Comparison of ENCODE assay signal across 31 cellular contexts in genomic region chr11:130308925-130309324, GRCh38. TPM values are rescaled to one million over a fixed set of nuclear protein-coding genes. Genes with fewer than 3 reads are reported as not detected.
DNase-seq lines count a peak whose midpoint lies in the region; ATAC-seq and TF ChIP-seq lines count a peak whose summit lies in the region.
"Had no signal": no experiment of that assay in that cellular context is flagged by ENCODE, and none has a peak within 500 bp of the region (broad histone marks: within the 10 kb centered on the region; RNA-seq: fewer than 3 reads in every experiment).

No MANE protein-coding gene starts in this region.

- peaks cover 8% of the 10 kb centered on the region; the same call in 1 of the 2 replicates for H4K20me1 ChIP-seq in IMR-90 (ENCODE audit: insufficient read depth, low read length)
- H4K20me1 ChIP-seq in hepatocyte (ENCODE audit: insufficient read depth, poor library complexity, severe bottlenecking), result peaks cover 37% of the 10 kb centered on the region

- H3K9me3 Mint-ChIP-seq in CD8-positive, alpha-beta T cell, result peaks cover 8% of the 10 kb centered on the region

- H3K56ac ChIP-seq in IMR-90 (ENCODE audit: extremely low read depth, insufficient read depth, low read length), result no peak overlapping the region

- H2AFZ ChIP-seq in IMR-90 (replicated peaks; ENCODE audit: low read length, poor library complexity) (no peak overlapping the region), hepatocyte (no peak overlapping the region)

- intact Hi-C loops in CD8-positive, alpha-beta T cell (cut with DNase I, micrococcal nuclease), result no loop called here
- intact Hi-C loops in IMR-90 (cut with micrococcal nuclease), result no loop called here

- H3K36me3 Mint-ChIP-seq in CD8-positive, alpha-beta T cell, result peaks cover 26% of the 10 kb centered on the region

- no peaks in the 10 kb centered on the region for H3K27me3 Mint-ChIP-seq in CD8-positive, alpha-beta T cell (ENCODE audit: low read depth)

- 88% methylated on average over 2 of the region's 2 CpGs; no CpG with 5 or more reads in 1 of the 2 experiments for WGBS in IMR-90 (ENCODE audit: extremely low coverage in 2 of 2, insufficient read length in 1 of 2), 2 experiments
- 85% methylated on average over 2 of the region's 2 CpGs for WGBS in hepatocyte (ENCODE audit: low lambda C conversion rate, missing lambda C conversion rate)

- H4K5ac ChIP-seq in IMR-90 (ENCODE audit: low read depth, low read length), result no peak overlapping the region

- H3K9ac ChIP-seq in IMR-90 (ENCODE audit: low read depth, low read length), result no peak overlapping the region
- H3K9ac ChIP-seq: KMS-11, SK-N-SH had no signal

- no peaks in the 10 kb centered on the region for H3K36me3 ChIP-seq in CD8-positive, alpha-beta T cell (ENCODE audit: insufficient read depth, low read length)
- H3K36me3 ChIP-seq in IMR-90 (ENCODE audit: control insufficient read depth, insufficient read depth, low read length) (0 out of 2 replicates have a peak, but pooled peaks cover 1% of the 10 kb centered on the region), hepatocyte (replicated peaks; ENCODE audit: insufficient read depth, low read depth) (no peaks in the 10 kb centered on the region)
- H3K36me3 ChIP-seq: BE2C, gastrocnemius medialis, ovary had no signal

- in situ Hi-C loops in IMR-90 (cut with MboI; ENCODE audit: low sequenced_read_pairs), result no loop called here

- TF ChIP-seq POLR2A in IMR-90 (IDR thresholded peaks at IDR 0.05; ENCODE audit: low read depth, low read length), result no peak

- no peak overlapping the region for H3K18ac ChIP-seq in IMR-90 (ENCODE audit: low read depth, low read length)

- no peak overlapping the region for H3K23ac ChIP-seq in IMR-90 (ENCODE audit: low read depth, low read length)

- no peak overlapping the region for H4K8ac ChIP-seq in IMR-90 (ENCODE audit: low read depth in 2 of 2, low read length in 2 of 2)

- H3K27ac Mint-ChIP-seq in CD8-positive, alpha-beta T cell, result peak overlapping the region; percentile 7
- H3K27ac Mint-ChIP-seq: nephron progenitor cell; T-helper 1 cell treated with Interleukin-12 subunit alpha and Interleukin-12 subunit beta and Interleukin-4 antibody, amounts not matched to agents 30 μg/mL and 1 μg/mL, for 36 hours had no signal

- POLR2A ChIA-PET in CD8-positive, alpha-beta T cell (lab: Charles Lee), result no interaction called here
- POLR2A ChIA-PET in IMR-90 (lab: Charles Lee; ENCODE audit: unreplicated experiment), result no interaction called here

- no peaks in the 10 kb centered on the region for H3K27me3 ChIP-seq in CD8-positive, alpha-beta T cell (ENCODE audit: insufficient read depth, low read length)
- H3K27me3 ChIP-seq in IMR-90 (ENCODE audit: control insufficient read depth, insufficient read depth, low read length) (no peaks in the 10 kb centered on the region), hepatocyte (no peaks in the 10 kb centered on the region)
- H3K27me3 ChIP-seq: BE2C, gastrocnemius medialis, ovary had no signal

- no peak for TF ChIP-seq CTCF in CD8-positive, alpha-beta T cell (IDR thresholded peaks at IDR 0.05)
- TF ChIP-seq CTCF in IMR-90 (conservative IDR thresholded peaks at IDR 0.05; ENCODE audit: low read depth, low read length) (no peak), choroid plexus epithelial cell (conservative IDR thresholded peaks at IDR 0.05; ENCODE audit: low read depth, low read length) (no peak), hepatocyte (IDR thresholded peaks at IDR 0.05; ENCODE audit: poor library complexity) (no peak)

- H2BK5ac ChIP-seq in IMR-90 (ENCODE audit: low read depth, low read length, poor library complexity, severe bottlenecking), result no peak overlapping the region

- no peak overlapping the region for H3K4ac ChIP-seq in IMR-90 (ENCODE audit: low read depth, low read length)

- CTCF ChIA-PET in CD8-positive, alpha-beta T cell (lab: Charles Lee), result no interaction called here
- CTCF ChIA-PET in IMR-90 (lab: Yijun Ruan, JAX), result no interaction called here

- H3K9me3 ChIP-seq in CD8-positive, alpha-beta T cell (ENCODE audit: low read length), result no peaks in the 10 kb centered on the region
- H3K9me3 ChIP-seq in IMR-90 (ENCODE audit: control insufficient read depth, insufficient read depth, low read length) (no peaks in the 10 kb centered on the region), hepatocyte (ENCODE audit: low read depth) (no peaks in the 10 kb centered on the region)
- H3K9me3 ChIP-seq: BE2C, gastrocnemius medialis, ovary had no signal

- no peak overlapping the region for H3K14ac ChIP-seq in IMR-90 (replicated peaks; ENCODE audit: low read depth, low read length)

- peaks cover 20 to 28% of the 10 kb centered on the region in 2 experiments for H3K79me1 ChIP-seq in IMR-90 (ENCODE audit: low read depth in 1 of 2, low read length in 2 of 2)

- dilution Hi-C loops in IMR-90 (cut with HindIII; ENCODE audit: low sequenced_read_pairs, unreplicated experiment), result no loop called here

- H3K4me3 Mint-ChIP-seq in CD8-positive, alpha-beta T cell, result no peak overlapping the region
- H3K4me3 Mint-ChIP-seq: nephron progenitor cell; T-helper 1 cell treated with Interleukin-12 subunit alpha and Interleukin-12 subunit beta and Interleukin-4 antibody, amounts not matched to agents 30 μg/mL and 1 μg/mL, for 36 hours had no signal

- no peak overlapping the region for H2BK15ac ChIP-seq in IMR-90 (ENCODE audit: low read depth, low read length)

- peaks cover 96% of the 10 kb centered on the region for H3K79me2 ChIP-seq in hepatocyte

- H3K4me1 Mint-ChIP-seq in CD8-positive, alpha-beta T cell (ENCODE audit: low read depth), result peaks cover 71% of the 10 kb centered on the region

- H2AK5ac ChIP-seq in IMR-90 (ENCODE audit: low read depth, low read length), result no peak overlapping the region

- no peak overlapping the region for H3K4me3 ChIP-seq in CD8-positive, alpha-beta T cell (ENCODE audit: low read depth, low read length)
- H3K4me3 ChIP-seq in IMR-90 (ENCODE audit: insufficient read depth, low read depth, low read length) (no peak overlapping the region), choroid plexus epithelial cell (ENCODE audit: low read depth, low read length) (no peak overlapping the region), hepatocyte (no peak overlapping the region)
- H3K4me3 ChIP-seq: gastrocnemius medialis, ovary, smooth muscle cell had no signal

- no peak for TF ChIP-seq RAD21 in IMR-90 (IDR thresholded peaks at IDR 0.05; ENCODE audit: low read length)

- H2BK20ac ChIP-seq in IMR-90 (ENCODE audit: low read depth, low read length), result no peak overlapping the region

- H3K27ac ChIP-seq in CD8-positive, alpha-beta T cell (ENCODE audit: low read depth, low read length), result no peak overlapping the region
- H3K27ac ChIP-seq in IMR-90 (ENCODE audit: insufficient read depth, low read length) (no peak overlapping the region), hepatocyte (peak overlapping the region; percentile 5)
- H3K27ac ChIP-seq: gastrocnemius medialis, KMS-11, ovary had no signal

- H2BK120ac ChIP-seq in IMR-90 (ENCODE audit: low read depth, low read length), result no peak overlapping the region

- DNase-seq in CD8-positive, alpha-beta T cell, result no peak
- DNase-seq in IMR-90 (peak; percentile 2), choroid plexus epithelial cell (ENCODE audit: low read depth) (peak; percentile 49), hepatocyte (ENCODE audit: low spot score) (peak; percentile 37), NCI-H510A (lab: John Stamatoyannopoulos, UW) (no peak), amniotic stem cell (lab: John Stamatoyannopoulos, UW) (no peak)
- DNase-seq in stimulated activated naive CD4-positive, alpha-beta T cell treated with Interleukin-2 at 50 U/mL for 16 hours (lab: John Stamatoyannopoulos, UW), result no peak
- DNase-seq: ACHN; activated CD4-positive, CD25-positive, alpha-beta regulatory T cell treated with anti-CD3 and anti-CD28 coated beads, Interleukin-2, amount 50 U/mL, for 72 hours; activated gamma-delta T cell treated with Interleukin-2 at 50 U/mL for 16 hours; activated T-cell treated with anti-CD3 and anti-CD28 coated beads, Interleukin-2, amount 50 U/mL, for 1 hour; BE2C; effector CD8-positive, alpha-beta T cell; gastrocnemius medialis; H7; hypothalamus; NCI-H1417; NCI-H2029 treated with DMSO at 0.1 percent for 48 hours; NCI-H345; NCI-H748 treated with DMSO at 0.1 percent for 48 hours; nephron progenitor cell; ovary; retina; RPMI8226; SK-N-SH; stimulated activated CD4-positive, alpha-beta T cell treated with anti-CD3 and anti-CD28 coated beads, Interleukin-1b, Interleukin-23, amount 100 ng/mL, for 48 hours had no signal

- BruUV-seq in IMR-90 (replicated peaks; lab: Mats Ljungman, UMichigan), result no TSS peak

- no peaks in the 10 kb centered on the region for H3K9me2 ChIP-seq in hepatocyte (replicated peaks; ENCODE audit: insufficient read depth)
- H3K9me2 ChIP-seq: SK-N-SH had no signal

- no peak overlapping the region for H4K91ac ChIP-seq in IMR-90 (ENCODE audit: insufficient read depth, low read depth, low read length)

- H3K4me1 ChIP-seq in CD8-positive, alpha-beta T cell (ENCODE audit: insufficient read depth, low read length), result peaks cover 20% of the 10 kb centered on the region
- H3K4me1 ChIP-seq in IMR-90 (ENCODE audit: control insufficient read depth, insufficient read depth, low read length) (no peaks in the 10 kb centered on the region), hepatocyte (ENCODE audit: insufficient read depth) (peaks cover 17% of the 10 kb centered on the region)
- H3K4me1 ChIP-seq: BE2C had no signal

- 0 out of 2 replicates have a peak, but pooled peaks cover 2% of the 10 kb centered on the region for H3K9me1 ChIP-seq in IMR-90 (ENCODE audit: insufficient read depth, low read length)

- no peak overlapping the region for H2AK9ac ChIP-seq in IMR-90 (replicated peaks; ENCODE audit: low read depth, low read length, poor library complexity)

- no peak overlapping the region for H3K4me2 ChIP-seq in IMR-90 (ENCODE audit: low read depth, low read length)
- no peak overlapping the region for H3K4me2 ChIP-seq in hepatocyte
- H3K4me2 ChIP-seq: KMS-11, SK-N-SH, smooth muscle cell had no signal

- no peak for ATAC-seq in CD8-positive, alpha-beta T cell
- ATAC-seq in IMR-90 (ENCODE audit: low read depth) (no peak), HG03280 (IDR thresholded peaks at IDR 0.05; ENCODE audit: unreplicated experiment) (no peak)
- ATAC-seq: esophagus mucosa, gastrocnemius medialis had no signal

TF ChIP-seq in IMR-90, 13 proteins besides CTCF, POLR2A, EP300 and RAD21 (continues in another document):
- TF ChIP-seq SMC3 (IDR thresholded peaks at IDR 0.05; ENCODE audit: low read depth, low read length) (no peak), MAFK (IDR thresholded peaks at IDR 0.05; ENCODE audit: low read depth, low read length) (no peak), RCOR1 (IDR thresholded peaks at IDR 0.05; ENCODE audit: insufficient replicate concordance, low read length) (no peak)

RNA-seq across cellular contexts. Expression of gene ZBTB44, which starts 5.8 kb away (rescaled TPM):
- total RNA-seq in CD8-positive, alpha-beta T cell, result 10 to 100 TPM; 31.8 to 35.0 TPM
- 19.4 and 23.3 TPM in 2 replicates for total RNA-seq in IMR-90 (2012; rRNA removed)
- polyA plus RNA-seq in IMR-90 (2012; rRNA removed), result 5.2 and 6.9 TPM in 2 replicates
- polyA plus RNA-seq in IMR-90 (2012; cell fraction: cytosol; rRNA removed), result 1.7 and 2.8 TPM in 2 replicates
- polyA plus RNA-seq in IMR-90 (2012; cell fraction: nucleus; rRNA removed; ENCODE audit: low replicate concordance), result 3.2 and 24.8 TPM in 2 replicates
- 43.0 and 53.8 TPM in 2 replicates for total RNA-seq in hepatocyte
- polyA plus RNA-seq in hepatocyte, result 7.3 and 7.8 TPM in 2 replicates

Comparison
In these comparisons a context has a peak if more than half of its experiments do, and no peak if none do; other contexts are left out.
1. DNase-seq: peak in IMR-90 (single experiment), choroid plexus epithelial cell (single experiment) and hepatocyte (single experiment); none in CD8-positive, alpha-beta T cell (0 of 7), NCI-H510A (single experiment), stimulated activated naive CD4-positive, alpha-beta T cell treated with Interleukin-2 at 50 U/mL for 16 hours (single experiment) and amniotic stem cell (single experiment).